38 cellular contexts compared by ENCODE assay signal in the genomic region with DNA sequence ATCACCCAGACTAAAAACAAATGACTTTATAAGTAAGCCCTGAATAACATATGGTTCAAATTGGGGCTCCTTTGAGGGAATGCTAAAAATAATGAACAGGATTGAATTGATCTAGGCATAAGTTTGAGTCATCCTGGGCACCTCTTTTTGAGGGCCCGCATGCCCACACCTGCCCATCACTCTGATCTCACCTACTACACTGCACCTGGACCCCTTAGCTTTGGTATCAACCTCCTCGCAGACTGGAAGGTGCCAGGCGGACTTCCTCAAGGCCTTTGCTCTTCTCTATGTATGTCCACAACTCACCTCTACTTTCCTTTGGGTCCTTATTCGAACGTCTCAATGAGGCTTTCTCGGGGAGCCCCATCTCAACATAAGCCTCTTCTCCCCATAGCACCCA. TPM values are rescaled to one million over a fixed set of nuclear protein-coding genes. Genes with fewer than 3 reads are reported as not detected.
"Had no signal": no experiment of that assay in that cellular context is flagged by ENCODE, and none has a peak within 500 bp of the region (broad histone marks: within the 10 kb centered on the region; RNA-seq: fewer than 3 reads in every experiment).

No MANE protein-coding gene starts in this region.

- H3K27me3 Mint-ChIP-seq: activated T-helper 17 cell treated with anti-CD3 and anti-CD28 coated beads, Interleukin-2, amount 50 U/mL, for 72 hours; brain had no signal

- ATAC-seq: activated naive CD4-positive, alpha-beta T cell treated with anti-CD3 and anti-CD28 coated beads, Interleukin-2, amount 50 U/mL, for 72 hours; activated naive CD8-positive, alpha-beta T cell treated with anti-CD3 and anti-CD28 coated beads, Interleukin-2, amount 50 U/mL, for 24 hours; activated T-cell treated with anti-CD3 and anti-CD28 coated beads, Interleukin-2, amount 50 U/mL, for 4 hours; activated T-cell treated with anti-CD3 and anti-CD28 coated beads, Interleukin-2, amount 50 U/mL, for 72 hours; activated T-helper 17 cell treated with anti-CD3 and anti-CD28 coated beads, Interleukin-2, amount 50 U/mL, for 72 hours; body of pancreas had no signal

- H3K36me3 ChIP-seq: adrenal gland, breast epithelium, cardiac muscle cell had no signal

- H3K9me3 Mint-ChIP-seq: activated naive CD4-positive, alpha-beta T cell treated with anti-CD3 and anti-CD28 coated beads, Interleukin-2, amount 10 ng/mL, durations not matched to agents 7 days and 5 days; activated naive CD4-positive, alpha-beta T cell treated with anti-CD3 and anti-CD28 coated beads, Interleukin-2, amount 50 U/mL, for 24 hours; activated naive CD4-positive, alpha-beta T cell treated with anti-CD3 and anti-CD28 coated beads, Interleukin-2, amount 50 U/mL, for 72 hours; activated T-cell treated with anti-CD3 and anti-CD28 coated beads, Interleukin-2, amount 50 U/mL, for 24 hours; activated T-cell treated with anti-CD3 and anti-CD28 coated beads, Interleukin-2, amount 50 U/mL, for 4 hours; activated T-helper 1 cell treated with anti-CD3 and anti-CD28 coated beads, Interleukin-12 subunit alpha, Interleukin-12 subunit beta, Interleukin-2, Interleukin-4 antibody, amounts not matched to agents 30 ng/mL and 10 ng/mL and 1 ng/mL, durations not matched to agents 14 hours and 24 hours and 36 hours; activated T-helper 17 cell treated with anti-CD3 and anti-CD28 coated beads, Interleukin-2, amount 50 U/mL, for 72 hours; activated T-helper 2 cell treated with anti-CD3 and anti-CD28 coated beads, Interferon-gamma antibody, Interleukin-2, Interleukin-4, amounts not matched to agents 10 μg/mL and 5 μg/mL and 100 μg/mL, durations not matched to agents 14 hours and 24 hours and 36 hours; central memory CD8-positive, alpha-beta T cell had no signal

- DNase-seq: activated effector memory CD4-positive, alpha-beta T cell treated with Interleukin-2 at 50 U/mL for 16 hours; activated gamma-delta T cell; activated gamma-delta T cell treated with Interleukin-2 at 50 U/mL for 16 hours; activated naive CD4-positive, alpha-beta T cell; activated naive CD4-positive, alpha-beta T cell treated with anti-CD3 and anti-CD28 coated beads for 36 hours; activated naive CD4-positive, alpha-beta T cell treated with anti-CD3 and anti-CD28 coated beads, Interleukin-2, amount 10 ng/mL, durations not matched to agents 7 days and 5 days; activated naive CD4-positive, alpha-beta T cell treated with anti-CD3 and anti-CD28 coated beads, Interleukin-2, amount 50 U/mL, for 16 hours; activated naive CD4-positive, alpha-beta T cell treated with Interleukin-2 at 50 U/mL for 16 hours; activated naive CD8-positive, alpha-beta T cell treated with anti-CD3 and anti-CD28 coated beads for 36 hours; activated naive CD8-positive, alpha-beta T cell treated with anti-CD3 and anti-CD28 coated beads, Interleukin-2, amount 10 ng/mL, durations not matched to agents 7 days and 5 days; activated naive CD8-positive, alpha-beta T cell treated with anti-CD3 and anti-CD28 coated beads, Interleukin-2, amount 50 U/mL, for 24 hours; activated T-cell treated with anti-CD3 and anti-CD28 coated beads for 4 hours; activated T-cell treated with anti-CD3 and anti-CD28 coated beads, Interleukin-2, amount 50 U/mL, for 1 hour; activated T-cell treated with anti-CD3 and anti-CD28 coated beads, Interleukin-2, amount 50 U/mL, for 24 hours; activated T-cell treated with anti-CD3 and anti-CD28 coated beads, Interleukin-2, amount 50 U/mL, for 4 hours; activated T-cell treated with anti-CD3 and anti-CD28 coated beads, Interleukin-2, amount 50 U/mL, for 48 hours; activated T-cell treated with anti-CD3 and anti-CD28 coated beads, Interleukin-2, amount 50 U/mL, for 72 hours; adrenal gland; amniotic stem cell; amygdala; anterior cingulate cortex; aorta; body of pancreas; brain microvascular endothelial cell; caudate nucleus; central memory CD4-positive, alpha-beta T cell; cerebellar nuclear complex had no signal

- H3K27ac Mint-ChIP-seq: activated naive CD4-positive, alpha-beta T cell treated with anti-CD3 and anti-CD28 coated beads for 36 hours; activated naive CD4-positive, alpha-beta T cell treated with anti-CD3 and anti-CD28 coated beads, Interleukin-2, amount 10 ng/mL, durations not matched to agents 7 days and 5 days; activated naive CD4-positive, alpha-beta T cell treated with anti-CD3 and anti-CD28 coated beads, Interleukin-2, amount 50 U/mL, for 24 hours; activated naive CD4-positive, alpha-beta T cell treated with anti-CD3 and anti-CD28 coated beads, Interleukin-2, amount 50 U/mL, for 72 hours; activated naive CD8-positive, alpha-beta T cell; activated naive CD8-positive, alpha-beta T cell treated with anti-CD3 and anti-CD28 coated beads for 36 hours; activated naive CD8-positive, alpha-beta T cell treated with anti-CD3 and anti-CD28 coated beads, Interleukin-2, amount 10 ng/mL, durations not matched to agents 7 days and 5 days; activated naive CD8-positive, alpha-beta T cell treated with anti-CD3 and anti-CD28 coated beads, Interleukin-2, amount 50 U/mL, for 24 hours; activated T-cell treated with anti-CD3 and anti-CD28 coated beads, Interleukin-2, amount 50 U/mL, for 24 hours; activated T-cell treated with anti-CD3 and anti-CD28 coated beads, Interleukin-2, amount 50 U/mL, for 72 hours; activated T-helper 1 cell treated with anti-CD3 and anti-CD28 coated beads, Interleukin-12 subunit alpha, Interleukin-12 subunit beta, Interleukin-2, Interleukin-4 antibody, amounts not matched to agents 30 ng/mL and 10 ng/mL and 1 ng/mL, durations not matched to agents 14 hours and 24 hours and 36 hours; activated T-helper 17 cell treated with anti-CD3 and anti-CD28 coated beads, Interleukin-2, amount 50 U/mL, for 72 hours; activated T-helper 2 cell treated with anti-CD3 and anti-CD28 coated beads, Interferon-gamma antibody, Interleukin-2, Interleukin-4, amounts not matched to agents 10 μg/mL and 5 μg/mL and 100 μg/mL, durations not matched to agents 14 hours and 24 hours and 36 hours; brain had no signal

- H3K36me3 Mint-ChIP-seq: activated naive CD4-positive, alpha-beta T cell treated with anti-CD3 and anti-CD28 coated beads, Interleukin-2, amount 10 ng/mL, durations not matched to agents 7 days and 5 days had no signal

- H3K4me1 ChIP-seq: adrenal gland, body of pancreas, breast epithelium had no signal

- H3K4me1 Mint-ChIP-seq: activated naive CD4-positive, alpha-beta T cell treated with anti-CD3 and anti-CD28 coated beads, Interleukin-2, amount 10 ng/mL, durations not matched to agents 7 days and 5 days; activated naive CD4-positive, alpha-beta T cell treated with anti-CD3 and anti-CD28 coated beads, Interleukin-2, amount 50 U/mL, for 24 hours; activated naive CD8-positive, alpha-beta T cell treated with anti-CD3 and anti-CD28 coated beads for 36 hours; activated naive CD8-positive, alpha-beta T cell treated with anti-CD3 and anti-CD28 coated beads, Interleukin-2, amount 10 ng/mL, durations not matched to agents 7 days and 5 days; activated naive CD8-positive, alpha-beta T cell treated with anti-CD3 and anti-CD28 coated beads, Interleukin-2, amount 50 U/mL, for 24 hours; activated T-helper 17 cell treated with anti-CD3 and anti-CD28 coated beads, Interleukin-2, amount 50 U/mL, for 72 hours; brain; central memory CD8-positive, alpha-beta T cell had no signal

- H3K27me3 ChIP-seq: adrenal gland, ascending aorta, body of pancreas, brain microvascular endothelial cell, breast epithelium had no signal

- H3K9me3 ChIP-seq: adrenal gland, body of pancreas had no signal

- H3K4me3 Mint-ChIP-seq: activated naive CD4-positive, alpha-beta T cell treated with anti-CD3 and anti-CD28 coated beads for 36 hours; activated naive CD4-positive, alpha-beta T cell treated with anti-CD3 and anti-CD28 coated beads, Interleukin-2, amount 10 ng/mL, durations not matched to agents 7 days and 5 days; activated naive CD4-positive, alpha-beta T cell treated with anti-CD3 and anti-CD28 coated beads, Interleukin-2, amount 50 U/mL, for 24 hours; activated naive CD8-positive, alpha-beta T cell; activated naive CD8-positive, alpha-beta T cell treated with anti-CD3 and anti-CD28 coated beads for 36 hours; activated naive CD8-positive, alpha-beta T cell treated with anti-CD3 and anti-CD28 coated beads, Interleukin-2, amount 10 ng/mL, durations not matched to agents 7 days and 5 days; activated naive CD8-positive, alpha-beta T cell treated with anti-CD3 and anti-CD28 coated beads, Interleukin-2, amount 50 U/mL, for 24 hours; activated T-cell treated with anti-CD3 and anti-CD28 coated beads, Interleukin-2, amount 50 U/mL, for 24 hours; activated T-cell treated with anti-CD3 and anti-CD28 coated beads, Interleukin-2, amount 50 U/mL, for 4 hours; activated T-cell treated with anti-CD3 and anti-CD28 coated beads, Interleukin-2, amount 50 U/mL, for 72 hours; activated T-helper 1 cell treated with anti-CD3 and anti-CD28 coated beads, Interleukin-12 subunit alpha, Interleukin-12 subunit beta, Interleukin-2, Interleukin-4 antibody, amounts not matched to agents 30 ng/mL and 10 ng/mL and 1 ng/mL, durations not matched to agents 14 hours and 24 hours and 36 hours; activated T-helper 17 cell treated with anti-CD3 and anti-CD28 coated beads, Interleukin-2, amount 50 U/mL, for 72 hours; brain; central memory CD8-positive, alpha-beta T cell had no signal

- H3K27ac ChIP-seq: adrenal gland, ascending aorta, body of pancreas, brain microvascular endothelial cell, breast epithelium, cardiac muscle cell had no signal

- H3K4me3 ChIP-seq: adrenal gland, ascending aorta, body of pancreas, breast epithelium, cardiac muscle cell had no signal

RNA-seq across cellular contexts. Expression of gene NTN4, which starts 17.2 kb away (rescaled TPM):
- total RNA-seq: activated naive CD4-positive, alpha-beta T cell treated with anti-CD3 and anti-CD28 coated beads for 36 hours; activated naive CD4-positive, alpha-beta T cell treated with anti-CD3 and anti-CD28 coated beads, Interleukin-2, amount 50 U/mL, for 72 hours; activated naive CD8-positive, alpha-beta T cell treated with anti-CD3 and anti-CD28 coated beads for 36 hours; activated T-helper 1 cell treated with anti-CD3 and anti-CD28 coated beads, Interleukin-12 subunit alpha, Interleukin-12 subunit beta, Interleukin-2, Interleukin-4 antibody, amounts not matched to agents 30 ng/mL and 10 ng/mL and 1 ng/mL, durations not matched to agents 14 hours and 24 hours and 36 hours; activated T-helper 2 cell treated with anti-CD3 and anti-CD28 coated beads, Interferon-gamma antibody, Interleukin-2, Interleukin-4, amounts not matched to agents 10 μg/mL and 5 μg/mL and 100 μg/mL, durations not matched to agents 14 hours and 24 hours and 36 hours had no signal
